ENCODE assay signal across 8 cellular contexts in the genomic region with DNA sequence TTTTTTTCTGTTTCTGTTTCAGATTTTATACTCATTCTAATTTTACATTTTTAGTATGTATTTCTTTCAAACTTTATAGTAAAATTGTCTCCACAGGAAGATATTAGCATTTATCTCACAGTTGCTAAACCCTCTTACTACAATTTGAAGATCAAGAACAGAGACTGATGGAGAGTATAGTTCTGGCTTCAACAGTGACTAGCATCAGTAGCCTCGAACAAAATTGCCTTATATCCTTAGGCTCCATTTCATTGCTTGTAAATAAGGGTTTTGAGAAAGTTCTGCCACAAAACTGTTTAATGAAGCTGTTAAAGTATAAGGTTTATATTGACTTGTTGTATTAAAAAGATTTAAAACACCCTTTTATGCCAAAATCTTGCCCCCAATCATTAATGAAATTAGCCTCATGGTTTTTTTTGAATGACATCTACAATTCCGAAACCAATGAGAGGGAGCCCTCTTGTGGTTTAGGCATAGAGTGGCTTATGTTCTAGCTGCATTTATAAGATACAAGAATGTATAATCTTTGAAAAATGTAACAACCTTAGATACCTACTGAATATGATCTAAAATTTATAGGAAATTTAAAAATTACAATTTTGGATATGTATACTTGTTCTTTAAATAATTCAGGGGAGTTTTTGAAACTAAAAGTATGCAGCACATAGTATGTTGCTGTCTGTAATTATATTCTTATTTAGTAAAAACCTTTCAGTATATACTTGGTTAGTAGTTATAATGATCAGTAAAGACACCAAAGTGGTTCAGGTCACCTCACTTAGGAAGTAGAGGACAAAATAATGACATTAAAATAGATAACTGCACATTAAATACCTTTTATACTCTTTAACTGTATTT.
DNase-seq lines count a peak whose midpoint lies in the region; ATAC-seq and TF ChIP-seq lines count a peak whose summit lies in the region.

No MANE protein-coding gene starts in this region.

- H3K4me3 Mint-ChIP-seq in osteocyte (ENCODE audit: unreplicated experiment), result no peak overlapping the region

- CTCF ChIA-PET in PC-9 (lab: Charles Lee), result interaction anchor here (0.6 to 0.7 kb wide), 4 partner anchors 20 to 267 kb away, joined by 3 to 15 read pairs (median 4); partner anchors contain the start of gene HPGD

- peak; percentile 61 for DNase-seq in COR-L47 (lab: John Stamatoyannopoulos, UW)
- no peak for DNase-seq in PC-9
- DNase-seq in epithelial cell of proximal tubule (ENCODE audit: low read depth), result no peak
- no peak for DNase-seq in osteocyte (ENCODE audit: extremely low spot score, unreplicated experiment)
- no peak for DNase-seq in NCI-H226
- no peak for DNase-seq in effector CD4-positive, alpha-beta T cell

- ATAC-seq in GM19035 (IDR thresholded peaks at IDR 0.05; ENCODE audit: unreplicated experiment) (peak; percentile 79), HG03439 (IDR thresholded peaks at IDR 0.05; ENCODE audit: unreplicated experiment) (peak; percentile 78)

- BruUV-seq in PC-9 (replicated peaks; lab: Mats Ljungman, UMichigan), result no TSS peak

- no peaks in the 10 kb centered on the region for H3K36me3 ChIP-seq in PC-9 (ENCODE audit: low read depth)

- no peaks in the 10 kb centered on the region for H3K9me3 Mint-ChIP-seq in osteocyte (ENCODE audit: unreplicated experiment)

- TF ChIP-seq CTCF in PC-9 (conservative IDR thresholded peaks at IDR 0.05), result peak; percentile 70
- TF ChIP-seq CTCF in epithelial cell of proximal tubule (conservative IDR thresholded peaks at IDR 0.05; ENCODE audit: low read depth, low read length), result peak; percentile 91
- peak; percentile 82 for TF ChIP-seq CTCF in osteocyte (IDR thresholded peaks at IDR 0.05)

- H3K27ac ChIP-seq in PC-9, result no peak overlapping the region

- H3K27me3 ChIP-seq in PC-9 (ENCODE audit: insufficient read depth, low read depth), result no peaks in the 10 kb centered on the region

- intact Hi-C loops in PC-9 (cut with micrococcal nuclease; ENCODE audit: unreplicated experiment), result loop anchor here (1.0 to 5.0 kb wide), 2 partner anchors 267 to 905 kb away; no protein-coding TSS in a partner anchor

- no peak overlapping the region for H3K27ac Mint-ChIP-seq in osteocyte (ENCODE audit: unreplicated experiment)

- no peaks in the 10 kb centered on the region for H3K9me3 ChIP-seq in PC-9 (ENCODE audit: insufficient read depth, low read depth)

- H3K4me2 ChIP-seq in PC-9, result no peak overlapping the region

- no peaks in the 10 kb centered on the region for H3K9me2 ChIP-seq in PC-9 (ENCODE audit: insufficient read depth)

- H3K4me3 ChIP-seq in PC-9 (no peak overlapping the region), epithelial cell of proximal tubule (ENCODE audit: low read depth, low read length) (no peak overlapping the region)

- H2AFZ ChIP-seq in PC-9, result no peak overlapping the region

- H3K36me3 Mint-ChIP-seq in osteocyte (ENCODE audit: unreplicated experiment), result no peaks in the 10 kb centered on the region

- no peaks in the 10 kb centered on the region for H4K20me1 ChIP-seq in PC-9 (ENCODE audit: insufficient read depth)

- no peaks in the 10 kb centered on the region for H3K4me1 Mint-ChIP-seq in osteocyte (ENCODE audit: unreplicated experiment)

- H3K4me1 ChIP-seq in PC-9 (replicated peaks; ENCODE audit: insufficient read depth), result no peaks in the 10 kb centered on the region

- peaks cover 19% of the 10 kb centered on the region for H3K27me3 Mint-ChIP-seq in osteocyte (ENCODE audit: unreplicated experiment)

- no peaks in the 10 kb centered on the region for H3K79me2 ChIP-seq in PC-9 (ENCODE audit: low read depth)

- POLR2A ChIA-PET in PC-9 (lab: Charles Lee; ENCODE audit: unreplicated experiment), result no interaction called here

- H3F3A ChIP-seq in PC-9 (ENCODE audit: insufficient read depth, low read depth), result no peaks in the 10 kb centered on the region
